ENCODE assay signal across 25 cellular contexts in genomic region chrX:149799095-149799721, GRCh38. TPM values are rescaled to one million over a fixed set of nuclear protein-coding genes. Genes with fewer than 3 reads are reported as not detected.
DNase-seq lines count a peak whose midpoint lies in the region; ATAC-seq and TF ChIP-seq lines count a peak whose summit lies in the region.
"Had no signal": no experiment of that assay in that cellular context is flagged by ENCODE, and none has a peak within 500 bp of the region (broad histone marks: within the 10 kb centered on the region; RNA-seq: fewer than 3 reads in every experiment).

No MANE protein-coding gene starts in this region.

- peaks cover 30% of the 10 kb centered on the region for H3K4me1 Mint-ChIP-seq in activated CD4-positive, alpha-beta T cell treated with anti-CD3 and anti-CD28 coated beads, Interleukin-2, amount 10 ng/mL, durations not matched to agents 7 days and 5 days
- H3K4me1 Mint-ChIP-seq in WTC11 = peaks cover 34% of the 10 kb centered on the region
- H3K4me1 Mint-ChIP-seq in naive thymus-derived CD4-positive, alpha-beta T cell = peaks cover 3 to 36% (median 23%) of the 10 kb centered on the region in 7 donors

- POLR2A ChIA-PET in activated CD4-positive, alpha-beta T cell treated with anti-CD3 and anti-CD28 coated beads, Interleukin-2, amount 10 ng/mL, durations not matched to agents 7 days and 5 days (lab: Charles Lee) = interaction anchor here (0.6 kb wide), 1 partner anchor 17 kb away, joined by 3 read pairs; no protein-coding TSS in a partner anchor
- POLR2A ChIA-PET in WTC11 (lab: Charles Lee) = no interaction called here
- POLR2A ChIA-PET in naive thymus-derived CD4-positive, alpha-beta T cell (lab: Charles Lee) = no interaction called here

- H3K4me3 Mint-ChIP-seq in activated CD4-positive, alpha-beta T cell treated with anti-CD3 and anti-CD28 coated beads, Interleukin-2, amount 10 ng/mL, durations not matched to agents 7 days and 5 days = peak overlapping the region; percentile 15
- H3K4me3 Mint-ChIP-seq in WTC11 = no peak overlapping the region
- peak overlapping the region in 8 of 10 donors; percentile 5 to 63 (median 52) for H3K4me3 Mint-ChIP-seq in naive thymus-derived CD4-positive, alpha-beta T cell

- no peak for TF ChIP-seq CTCF in GM06990 (IDR thresholded peaks at IDR 0.05; ENCODE audit: insufficient read depth, low read length, poor library complexity, severe bottlenecking)
- no peak for TF ChIP-seq CTCF in WTC11 (IDR thresholded peaks at IDR 0.05)
- no peak for TF ChIP-seq CTCF in left lung (IDR thresholded peaks at IDR 0.05)

- intact Hi-C loops in naive thymus-derived CD4-positive, alpha-beta T cell (cut with micrococcal nuclease) = no loop called here
- intact Hi-C loops in left lung (cut with DNase I) = no loop called here

- H3K4me1 ChIP-seq in naive thymus-derived CD4-positive, alpha-beta T cell (ENCODE audit: control insufficient read depth in 2 of 2, insufficient read depth in 2 of 2, low read length in 2 of 2) = peaks cover 0 to 8% of the 10 kb centered on the region in 2 donors
- no peaks in the 10 kb centered on the region for H3K4me1 ChIP-seq in left lung
- H3K4me1 ChIP-seq: colonic mucosa, right lobe of liver, vagina had no signal

- no peak for ATAC-seq in WTC11
- no peak for ATAC-seq in naive thymus-derived CD4-positive, alpha-beta T cell
- ATAC-seq in HG02571 (IDR thresholded peaks at IDR 0.05; ENCODE audit: unreplicated experiment) = no peak
- no peak for ATAC-seq in GM21515 (IDR thresholded peaks at IDR 0.05; ENCODE audit: unreplicated experiment)
- no peak for ATAC-seq in left lung
- ATAC-seq: right lobe of liver had no signal

- CTCF ChIA-PET in activated CD4-positive, alpha-beta T cell treated with anti-CD3 and anti-CD28 coated beads, Interleukin-2, amount 10 ng/mL, durations not matched to agents 7 days and 5 days (lab: Charles Lee) = no interaction called here
- CTCF ChIA-PET in WTC11 (lab: Charles Lee) = no interaction called here
- CTCF ChIA-PET in naive thymus-derived CD4-positive, alpha-beta T cell (lab: Charles Lee) = no interaction called here

- no peaks in the 10 kb centered on the region for H3K9me3 Mint-ChIP-seq in activated CD4-positive, alpha-beta T cell treated with anti-CD3 and anti-CD28 coated beads, Interleukin-2, amount 10 ng/mL, durations not matched to agents 7 days and 5 days
- H3K9me3 Mint-ChIP-seq in WTC11 = no peaks in the 10 kb centered on the region
- peaks cover 0 to 3% (median 0%) of the 10 kb centered on the region in 11 donors for H3K9me3 Mint-ChIP-seq in naive thymus-derived CD4-positive, alpha-beta T cell

- H3K36me3 ChIP-seq in GM06990 (ENCODE audit: control insufficient read depth, insufficient read depth, low read length) (no peaks in the 10 kb centered on the region), left lung (no peaks in the 10 kb centered on the region)
- no peaks in the 10 kb centered on the region for H3K36me3 ChIP-seq in naive thymus-derived CD4-positive, alpha-beta T cell (ENCODE audit: control insufficient read depth in 2 of 3, insufficient read depth in 3 of 3, low read length in 3 of 3)
- H3K36me3 ChIP-seq: colonic mucosa, right lobe of liver, vagina had no signal

- H3K4me3 ChIP-seq in GM06990 (replicated peaks; ENCODE audit: low read depth, low read length) (no peak overlapping the region), left lung (no peak overlapping the region)
- no peak overlapping the region for H3K4me3 ChIP-seq in naive thymus-derived CD4-positive, alpha-beta T cell (ENCODE audit: low read length)
- H3K4me3 ChIP-seq: colonic mucosa, right lobe of liver, vagina had no signal

- H3K27ac Mint-ChIP-seq in activated CD4-positive, alpha-beta T cell treated with anti-CD3 and anti-CD28 coated beads, Interleukin-2, amount 10 ng/mL, durations not matched to agents 7 days and 5 days = peak overlapping the region; percentile 14
- H3K27ac Mint-ChIP-seq in WTC11 = 0 out of 2 replicates have a peak overlapping the region, but pooled peaks have one; percentile 27
- H3K27ac Mint-ChIP-seq in naive thymus-derived CD4-positive, alpha-beta T cell = peak overlapping the region in 8 of 9 donors; percentile 11 to 83 (median 66)

- no peaks in the 10 kb centered on the region for H3K36me3 Mint-ChIP-seq in activated CD4-positive, alpha-beta T cell treated with anti-CD3 and anti-CD28 coated beads, Interleukin-2, amount 10 ng/mL, durations not matched to agents 7 days and 5 days (ENCODE audit: low read depth)
- H3K36me3 Mint-ChIP-seq in WTC11 = no peaks in the 10 kb centered on the region
- H3K36me3 Mint-ChIP-seq in naive thymus-derived CD4-positive, alpha-beta T cell = peaks cover 0 to 2% (median 0%) of the 10 kb centered on the region in 5 donors

- no peak for DNase-seq in activated CD4-positive, alpha-beta T cell treated with anti-CD3 and anti-CD28 coated beads, Interleukin-2, amount 10 ng/mL, durations not matched to agents 7 days and 5 days
- no peak for DNase-seq in activated CD4-positive, alpha-beta T cell treated with anti-CD3 and anti-CD28 coated beads for 4 hours
- DNase-seq in GM06990 (ENCODE audit: extremely low read depth, insufficient read length) = peak; percentile 26
- no peak for DNase-seq in WTC11 (ENCODE audit: low spot score)
- DNase-seq in naive thymus-derived CD4-positive, alpha-beta T cell = no peak
- no peak for DNase-seq in left lung
- DNase-seq: ACHN; activated CD4-positive, alpha-beta T cell treated with anti-CD3 and anti-CD28 coated beads, Interleukin-2, amount 50 U/mL, for 1 hour; activated T-cell treated with anti-CD3 and anti-CD28 coated beads, Interleukin-2, amount 50 U/mL, for 1 hour; colonic mucosa; GDM1; NCI-H1694 treated with DMSO at 0.1 percent for 48 hours; NCI-H510A; right lobe of liver; stimulated activated CD4-positive, alpha-beta T cell treated with anti-CD3 and anti-CD28 coated beads, Interleukin-15, amount 100 ng/mL, for 24 hours had no signal

- H3K27me3 ChIP-seq in GM06990 (replicated peaks; ENCODE audit: control insufficient read depth, insufficient read depth, low read length) = no peaks in the 10 kb centered on the region
- H3K27me3 ChIP-seq in naive thymus-derived CD4-positive, alpha-beta T cell (ENCODE audit: control insufficient read depth in 2 of 2, insufficient read depth in 2 of 2, low read length in 2 of 2) = no peaks in the 10 kb centered on the region
- no peaks in the 10 kb centered on the region for H3K27me3 ChIP-seq in left lung
- H3K27me3 ChIP-seq: colonic mucosa, right lobe of liver, vagina had no signal

- H3K27me3 Mint-ChIP-seq in activated CD4-positive, alpha-beta T cell treated with anti-CD3 and anti-CD28 coated beads, Interleukin-2, amount 10 ng/mL, durations not matched to agents 7 days and 5 days = no peaks in the 10 kb centered on the region
- no peaks in the 10 kb centered on the region for H3K27me3 Mint-ChIP-seq in WTC11 (ENCODE audit: low read depth)
- no peaks in the 10 kb centered on the region for H3K27me3 Mint-ChIP-seq in naive thymus-derived CD4-positive, alpha-beta T cell

- no peak overlapping the region for H3K27ac ChIP-seq in naive thymus-derived CD4-positive, alpha-beta T cell (ENCODE audit: low read depth, low read length)
- H3K27ac ChIP-seq in left lung = no peak overlapping the region
- H3K27ac ChIP-seq: C4-2B, colonic mucosa, KMS-11, right lobe of liver, vagina had no signal

- no peaks in the 10 kb centered on the region for H3K9me3 ChIP-seq in naive thymus-derived CD4-positive, alpha-beta T cell (ENCODE audit: control insufficient read depth in 2 of 3, low read length in 3 of 3)
- no peaks in the 10 kb centered on the region for H3K9me3 ChIP-seq in left lung
- H3K9me3 ChIP-seq: colonic mucosa, right lobe of liver, vagina had no signal

TF ChIP-seq in WTC11, 78 proteins besides CTCF, POLR2A, EP300 and RAD21 (continues in another document):
- TF ChIP-seq CBFB (CRISPR knock-in tag; IDR thresholded peaks at IDR 0.05; ENCODE audit: low read depth) (no peak), CREB1 (CRISPR knock-in tag; IDR thresholded peaks at IDR 0.05) (no peak), TP53 (CRISPR knock-in tag; IDR thresholded peaks at IDR 0.05) (no peak), TEAD4 (CRISPR knock-in tag; IDR thresholded peaks at IDR 0.05) (no peak), NFATC4 (CRISPR knock-in tag; IDR thresholded peaks at IDR 0.05) (no peak), PRRX2 (CRISPR knock-in tag; IDR thresholded peaks at IDR 0.05) (no peak), ZBTB43 (CRISPR knock-in tag; IDR thresholded peaks at IDR 0.05) (no peak), HMGA2 (CRISPR knock-in tag; IDR thresholded peaks at IDR 0.05) (no peak), ZSCAN18 (CRISPR knock-in tag; IDR thresholded peaks at IDR 0.05) (no peak)

RNA-seq across cellular contexts. Expression of gene MAGEA9, which starts 17.5 kb away (rescaled TPM):
- not detected for total RNA-seq in activated CD4-positive, alpha-beta T cell treated with anti-CD3 and anti-CD28 coated beads, Interleukin-2, amount 10 ng/mL, durations not matched to agents 7 days and 5 days
- not detected in 3 replicates for total RNA-seq in WTC11 (2021)
- total RNA-seq in naive thymus-derived CD4-positive, alpha-beta T cell = not detected
- polyA plus RNA-seq in naive thymus-derived CD4-positive, alpha-beta T cell = not detected
- not detected for total RNA-seq in left lung
- total RNA-seq: colonic mucosa, HT-29, myocyte, osteocyte, right lobe of liver, temporal lobe, vagina had no signal
- polyA plus RNA-seq: adipose tissue had no signal

RNA-seq across cellular contexts. Expression of gene HSFX1, which starts 25.3 kb away (rescaled TPM):
- total RNA-seq in activated CD4-positive, alpha-beta T cell treated with anti-CD3 and anti-CD28 coated beads, Interleukin-2, amount 10 ng/mL, durations not matched to agents 7 days and 5 days = under 1 TPM; 0.60 to 0.89 TPM
- total RNA-seq in WTC11 (2021) (0.48 to 0.85 TPM (median 0.66 TPM) in 3 replicates), left lung (1 to 10 TPM; 1.2 TPM)
- 1 to 10 TPM in 3 of 5 experiments, under 1 TPM in 2; 0.47 to 2.8 (median 1.2) TPM for total RNA-seq in naive thymus-derived CD4-positive, alpha-beta T cell
- polyA plus RNA-seq in naive thymus-derived CD4-positive, alpha-beta T cell = under 1 TPM in 1 of 2 donors, not detected in 1; 0.52 TPM

Comparison
In these comparisons a context has a peak if more than half of its experiments do, and no peak if none do; other contexts are left out.
1. H3K27ac Mint-ChIP-seq: peak in every context shown above with its lines; median percentile 66 in naive thymus-derived CD4-positive, alpha-beta T cell; 27 in WTC11; 14 in activated CD4-positive, alpha-beta T cell treated with anti-CD3 and anti-CD28 coated beads, Interleukin-2, amount 10 ng/mL, durations not matched to agents 7 days and 5 days.